8 cellular contexts compared by ENCODE assay signal in genomic region chrX:13734278-13735172, GRCh38. TPM values are rescaled to one million over a fixed set of nuclear protein-coding genes. Genes with fewer than 3 reads are reported as not detected.
DNase-seq lines count a peak whose midpoint lies in the region; ATAC-seq, FAIRE-seq and TF ChIP-seq lines count a peak whose summit lies in the region.

TSS of gene OFD1 (plus strand) at chrX:13734748. CDS start at chrX:13735072, 324 bp downstream.
TSS of gene TRAPPC2 (minus strand) at chrX:13734620. CDS start at chrX:13719963, 14,657 bp downstream.

- intact Hi-C loops in adrenal gland (cut with DNase I) = no loop called here
- intact Hi-C loops in heart left ventricle (cut with DNase I) = loop anchor here in 5 of 10 donors (1.0 to 10.0 kb wide), 5 partner anchors 37 to 81 kb away; partner anchors contain the start of genes RAB9A (in 3 of the 5) and TCEANC (in 2 of the 5)

- DNase-seq in GM12892 (ENCODE audit: insufficient read length) (peak; percentile 78), NCI-H146 (lab: John Stamatoyannopoulos, UW) (peak; percentile 97), T-helper 1 cell (peak; percentile 78 to 96 (median 84)), adrenal gland (peak; percentile 92 to 96 (median 94)), heart left ventricle (peak; percentile 89 to 94 (median 91)), pons (ENCODE audit: low spot score) (peak; percentile 89), type B pancreatic cell (ENCODE audit: extremely low spot score, unreplicated experiment) (peak; percentile 89)

- H3K27me3 ChIP-seq in adrenal gland = no peaks in the 10 kb centered on the region
- H3K27me3 ChIP-seq in heart left ventricle = peaks cover 0 to 22% (median 0%) of the 10 kb centered on the region in 9 donors

- no peaks in the 10 kb centered on the region for H3K9me3 Mint-ChIP-seq in type B pancreatic cell

- peaks cover 5% of the 10 kb centered on the region for H3K4me1 Mint-ChIP-seq in type B pancreatic cell (ENCODE audit: unreplicated experiment)

- H3K36me3 Mint-ChIP-seq in type B pancreatic cell = peaks cover 12% of the 10 kb centered on the region

- WGBS in adrenal gland, 4 donors = 0 to 4% (median 2%) methylated on average over 6 to 75 of the region's 75 CpGs
- 1 to 7% (median 2%) methylated on average over 40 to 75 of the region's 75 CpGs for WGBS in heart left ventricle, 4 donors

- TF ChIP-seq CTCF in adrenal gland (IDR thresholded peaks at IDR 0.05) = no peak
- TF ChIP-seq CTCF in heart left ventricle (IDR thresholded peaks at IDR 0.05) = no peak
- no peak for TF ChIP-seq CTCF in type B pancreatic cell (conservative IDR thresholded peaks at IDR 0.05)

- H3K4me1 ChIP-seq in adrenal gland (replicated peaks in 1 of 2) (peaks cover 5 to 18% of the 10 kb centered on the region in 2 donors), heart left ventricle (peaks cover 0 to 38% (median 7%) of the 10 kb centered on the region in 12 donors)

- FAIRE-seq in GM12892 (lab: Jason Lieb, UNC) = peak; percentile 100

- H3K27ac Mint-ChIP-seq in type B pancreatic cell = peak within 1 kb of the TSS; percentile 92

- no peaks in the 10 kb centered on the region for H3K27me3 Mint-ChIP-seq in type B pancreatic cell

- peak within 1 kb of the TSS; percentile 92 for H3K4me3 Mint-ChIP-seq in type B pancreatic cell

- H3K27ac ChIP-seq in adrenal gland (peak within 1 kb of the TSS; percentile 35 to 90 (median 62)), heart left ventricle (peak within 1 kb of the TSS in 11 of 12 donors; percentile 74 to 94 (median 87))

- peak; percentile 88 for TF ChIP-seq POLR2A in GM12892 (IDR thresholded peaks at IDR 0.05; ENCODE audit: low read depth, low read length)
- peak; percentile 82 to 95 for TF ChIP-seq POLR2A in adrenal gland (IDR thresholded peaks at IDR 0.05)
- TF ChIP-seq POLR2A in heart left ventricle (IDR thresholded peaks at IDR 0.05) = peak in 1 of 2 donors; percentile 90

- H3K9me3 ChIP-seq in adrenal gland (replicated peaks in 1 of 3) (no peaks in the 10 kb centered on the region), heart left ventricle (no peaks in the 10 kb centered on the region)

- H3K4me3 ChIP-seq in adrenal gland (peak within 1 kb of the TSS; percentile 49 to 77 (median 66)), heart left ventricle (peak within 1 kb of the TSS; percentile 47 to 91 (median 80))

- peaks cover 0 to 1% of the 10 kb centered on the region in 2 donors for H3K36me3 ChIP-seq in adrenal gland (replicated peaks in 1 of 2)
- H3K36me3 ChIP-seq in heart left ventricle = peaks cover 0 to 32% (median 5%) of the 10 kb centered on the region in 9 donors

- ATAC-seq in HG02852 (IDR thresholded peaks at IDR 0.05; ENCODE audit: unreplicated experiment) (peak; percentile 93), heart left ventricle (peak; percentile 99 to 100 (median 100))

RNA-seq across cellular contexts. Expression of gene OFD1, which starts in this region (rescaled TPM):
- polyA plus RNA-seq in GM12892 (2012; ENCODE audit: missing spikeins) = 28.7 TPM
- total RNA-seq in adrenal gland (10 to 100 TPM in 6 of 8 donors, 1 to 10 TPM in 2; 5.6 to 21.0 (median 14.1) TPM), heart left ventricle (10 to 100 TPM in 4 of 9 donors, 1 to 10 TPM in 5; 5.6 to 12.9 (median 8.9) TPM), type B pancreatic cell (ENCODE audit: low replicate concordance) (37.7 and 42.3 TPM in 2 replicates)
- polyA plus RNA-seq in adrenal gland (100 to 1,000 TPM in 1 of 3 donors, 10 to 100 TPM in 2; 11.8 to 129 (median 65.6) TPM), heart left ventricle (10 to 100 TPM in 1 of 2 donors, 1 to 10 TPM in 1; 7.2 to 15.8 TPM)

RNA-seq across cellular contexts. Expression of gene TRAPPC2, which starts in this region (rescaled TPM):
- 20.8 TPM for polyA plus RNA-seq in GM12892 (2012; ENCODE audit: missing spikeins)
- total RNA-seq in adrenal gland (10 to 100 TPM in 7 of 8 donors, 1 to 10 TPM in 1; 8.8 to 20.5 (median 12.6) TPM), heart left ventricle (10 to 100 TPM in 1 of 9 donors, 1 to 10 TPM in 8; 4.4 to 11.1 (median 5.3) TPM), type B pancreatic cell (ENCODE audit: low replicate concordance) (15.5 and 21.5 TPM in 2 replicates)
- polyA plus RNA-seq in adrenal gland (1 to 10 TPM; 4.3 to 6.8 (median 6.2) TPM), heart left ventricle (1 to 10 TPM; 3.5 to 4.6 TPM)

Comparison
In these comparisons a context has a peak if more than half of its experiments do, and no peak if none do; other contexts are left out.
1. Peak in every context shown above with its lines: DNase-seq, ATAC-seq, H3K4me3 ChIP-seq and H3K27ac ChIP-seq.